11 cellular contexts compared by ENCODE assay signal in the genomic region with DNA sequence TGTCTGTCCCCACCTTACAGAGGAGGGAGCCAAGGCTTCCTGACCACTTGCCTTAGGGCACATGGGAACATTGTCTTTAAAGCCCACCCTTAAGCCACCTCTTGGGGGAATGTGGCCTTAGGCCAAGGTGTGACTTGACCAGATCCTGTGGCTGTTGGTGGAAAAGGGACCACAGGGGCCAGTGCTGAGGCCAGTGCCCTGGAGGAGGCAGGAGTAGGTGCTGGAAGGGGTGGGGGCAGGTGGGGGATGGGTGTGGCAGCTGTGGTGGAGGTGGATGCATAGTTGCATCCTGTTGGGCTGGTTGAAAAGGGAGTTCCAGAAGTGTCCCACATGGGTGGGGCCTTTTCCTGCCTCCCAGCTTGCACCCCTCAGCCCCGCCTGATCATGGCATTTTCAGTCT. TPM values are rescaled to one million over a fixed set of nuclear protein-coding genes. Genes with fewer than 3 reads are reported as not detected.
DNase-seq lines count a peak whose midpoint lies in the region; ATAC-seq lines count a peak whose summit lies in the region.
"Had no signal": no experiment of that assay in that cellular context is flagged by ENCODE, and none has a peak within 500 bp of the region (broad histone marks: within the 10 kb centered on the region; RNA-seq: fewer than 3 reads in every experiment).

No MANE protein-coding gene starts in this region.

- peak overlapping the region in 5 of 6 donors; percentile 44 to 97 (median 94) for H3K27ac Mint-ChIP-seq in naive B cell

- H3K36me3 Mint-ChIP-seq in naive B cell, result peaks cover 4 to 5% of the 10 kb centered on the region in 2 donors

- H3K4me1 ChIP-seq in BLaER1, result peaks cover 91% of the 10 kb centered on the region

- peaks cover 47% of the 10 kb centered on the region for H3K36me3 ChIP-seq in BLaER1

- H4K20me1 ChIP-seq in BLaER1, result peaks cover 85% of the 10 kb centered on the region

- H3K4me1 Mint-ChIP-seq in naive B cell, result peaks cover 56 to 83% (median 75%) of the 10 kb centered on the region in 3 donors

- H3K4me2 ChIP-seq in BLaER1, result peak overlapping the region; percentile 82

- H3K4me3 ChIP-seq in BLaER1, result no peak overlapping the region

- no peaks in the 10 kb centered on the region for H3K27me3 ChIP-seq in BLaER1

- peak overlapping the region in 7 of 8 donors; percentile 17 to 82 (median 63) for H3K4me3 Mint-ChIP-seq in naive B cell

- H3K27ac ChIP-seq in BLaER1, result peak overlapping the region; percentile 91

- H3K27me3 Mint-ChIP-seq in naive B cell, result no peaks in the 10 kb centered on the region

- H3K9me3 Mint-ChIP-seq in naive B cell, result no peaks in the 10 kb centered on the region

- DNase-seq in LoVo (ENCODE audit: low spot score) (peak; percentile 58), naive B cell (no peak), UCSD-AML1 (lab: John Stamatoyannopoulos, UW; ENCODE audit: unreplicated experiment) (no peak)
- DNase-seq in central memory CD4-positive, alpha-beta T cell, result peak; percentile 42
- DNase-seq: DMS 273 treated with DMSO at 0.1 percent for 48 hours, MV-4-11, RPMI8226 had no signal

- no peak for ATAC-seq in naive B cell (ENCODE audit: low read depth in 2 of 2)
- ATAC-seq in GM18517 (IDR thresholded peaks at IDR 0.05; ENCODE audit: unreplicated experiment), result no peak
- ATAC-seq in HG02885 (IDR thresholded peaks at IDR 0.05; ENCODE audit: poor library complexity, unreplicated experiment), result no peak
- ATAC-seq in HG02588 (IDR thresholded peaks at IDR 0.05; ENCODE audit: unreplicated experiment), result no peak

- H3K9ac ChIP-seq in BLaER1, result peak overlapping the region; percentile 70

- H3K9me3 ChIP-seq in BLaER1, result 0 out of 2 replicates have a peak, but pooled peaks cover 4% of the 10 kb centered on the region

RNA-seq across cellular contexts. Expression of a gene that starts 44.8 kb away (rescaled TPM):
- 100 to 1,000 TPM in 1 of 6 donors, 10 to 100 TPM in 5; 53.6 to 111 (median 63.0) TPM for polyA plus RNA-seq in naive B cell (ENCODE audit: low read depth in 6 of 6)

Comparison
In these comparisons a context has a peak if more than half of its experiments do, and no peak if none do; other contexts are left out.
1. DNase-seq: peak in LoVo (single experiment) and central memory CD4-positive, alpha-beta T cell (single experiment); none in naive B cell (single experiment) and UCSD-AML1 (single experiment).